ENCODE assay signal across 18 cellular contexts in genomic region chr5:27087820-27088219, GRCh38. TPM values are rescaled to one million over a fixed set of nuclear protein-coding genes. Genes with fewer than 3 reads are reported as not detected.
DNase-seq lines count a peak whose midpoint lies in the region; ATAC-seq and TF ChIP-seq lines count a peak whose summit lies in the region.
"Had no signal": no experiment of that assay in that cellular context is flagged by ENCODE, and none has a peak within 500 bp of the region (broad histone marks: within the 10 kb centered on the region; RNA-seq: fewer than 3 reads in every experiment).

No MANE protein-coding gene starts in this region.

- no peak overlapping the region for H3K4me3 ChIP-seq in retinal pigment epithelial cell (ENCODE audit: low read length)
- H3K4me3 ChIP-seq: BLaER1 had no signal

- no peak for TF ChIP-seq CTCF in retinal pigment epithelial cell (conservative IDR thresholded peaks at IDR 0.05; ENCODE audit: low read depth, low read length)

- DNase-seq in G401 (ENCODE audit: low spot score) (peak; percentile 13), NCI-H446 treated with DMSO at 0.1 percent for 48 hours (lab: John Stamatoyannopoulos, UW) (peak; percentile 47), cerebellum (ENCODE audit: low spot score) (peak; percentile 7), retinal pigment epithelial cell (ENCODE audit: low read depth) (peak; percentile 51), LoVo (ENCODE audit: low spot score) (no peak), left lobe of liver (ENCODE audit: low spot score) (no peak), NCI-H128 (lab: John Stamatoyannopoulos, UW; ENCODE audit: unreplicated experiment) (no peak)
- DNase-seq: 8988T; AML-193; Caco-2; CD8-positive, alpha-beta memory T cell; DND-41; GF-D8; HCEC 1CT; HFFc6; IMR-90 had no signal

- ATAC-seq in left lobe of liver, result no peak

- in situ Hi-C loops in G401 (cut with HindIII; ENCODE audit: low sequenced_read_pairs), result no loop called here

RNA-seq across cellular contexts. Expression of gene CDH9, which starts 49.4 kb away (rescaled TPM):
- total RNA-seq in G401 (2014; rRNA removed; shearing (Covaris generic)), result not detected in 2 replicates
- total RNA-seq in cerebellum (16.0 TPM), left lobe of liver (not detected)
- total RNA-seq: Caco-2; CD8-positive, alpha-beta memory T cell; HFFc6; HT-29; IMR-90 had no signal

Comparison
In these comparisons a context has a peak if more than half of its experiments do, and no peak if none do; other contexts are left out.
1. DNase-seq: peak in G401 (single experiment), NCI-H446 treated with DMSO at 0.1 percent for 48 hours (single experiment), cerebellum (single experiment) and retinal pigment epithelial cell (single experiment); none in LoVo (single experiment), left lobe of liver (single experiment) and NCI-H128 (single experiment).
2. RNA of gene CDH9, which starts 49.4 kb away (total RNA-seq): 16.0 TPM in cerebellum (single experiment); not detected in G401 and not detected in left lobe of liver (single experiment); every median in the first group is over 10 times any median in the second.